ENCODE assay signal across 6 cellular contexts in the genomic region with DNA sequence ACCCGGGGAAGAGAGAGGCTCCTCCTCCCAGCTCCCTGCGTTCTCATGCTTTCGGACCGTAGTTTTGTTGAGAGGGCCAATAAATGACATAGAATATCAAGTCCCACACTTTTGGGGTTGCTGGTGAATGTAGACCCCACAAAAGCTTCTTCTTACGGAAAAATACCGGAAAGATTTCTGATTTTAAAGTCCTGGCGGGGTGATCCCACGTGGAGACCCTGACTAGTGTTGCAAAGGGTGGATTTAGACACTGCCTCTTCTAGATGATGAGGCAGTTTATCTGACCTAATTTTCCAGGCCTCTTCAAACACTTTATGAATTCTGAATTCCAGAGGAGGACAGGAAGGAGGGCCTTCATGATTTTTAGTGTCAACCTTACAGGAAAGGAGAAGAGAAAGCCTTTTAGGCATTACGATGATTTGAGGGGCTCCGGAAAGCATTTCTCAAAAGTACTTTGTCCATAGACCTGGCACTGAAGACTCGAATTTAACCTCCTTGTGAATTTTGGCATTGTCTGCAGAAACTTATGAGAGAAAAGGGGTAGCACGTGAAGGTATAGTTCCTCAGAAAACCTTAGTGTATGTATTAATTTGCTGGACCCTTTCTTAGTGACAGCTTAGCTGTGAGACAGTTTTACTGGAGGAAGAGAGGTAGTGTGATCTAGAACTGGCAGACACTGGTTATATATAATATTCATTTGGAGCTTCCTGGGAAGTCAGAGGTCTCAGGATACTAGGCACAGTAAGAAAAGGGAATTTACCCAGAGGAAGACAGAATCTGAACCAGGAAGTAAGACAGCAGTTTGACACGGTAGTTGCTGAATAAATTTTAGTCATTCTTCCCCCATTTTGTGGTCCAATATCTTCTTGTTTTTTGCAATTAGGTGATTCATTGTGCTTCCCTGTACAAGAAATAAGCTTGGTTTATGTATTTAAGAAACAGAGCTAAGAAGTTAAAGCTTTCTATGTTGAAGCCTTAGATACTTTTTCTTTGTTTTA. TPM values are rescaled to one million over a fixed set of nuclear protein-coding genes. Genes with fewer than 3 reads are reported as not detected.
DNase-seq lines count a peak whose midpoint lies in the region; ATAC-seq, FAIRE-seq and TF ChIP-seq lines count a peak whose summit lies in the region.

No MANE protein-coding gene starts in this region.

- H3K27me3 ChIP-seq in ovary = no peaks in the 10 kb centered on the region

- no peak for TF ChIP-seq POLR2A in ovary (IDR thresholded peaks at IDR 0.05)

- no peaks in the 10 kb centered on the region for H3K27me3 Mint-ChIP-seq in central memory CD8-positive, alpha-beta T cell

- peaks cover 23% of the 10 kb centered on the region for H3K36me3 Mint-ChIP-seq in central memory CD8-positive, alpha-beta T cell (ENCODE audit: insufficient read depth)

- peaks cover 30% of the 10 kb centered on the region for H3K4me1 Mint-ChIP-seq in central memory CD8-positive, alpha-beta T cell

- no peaks in the 10 kb centered on the region for H3K36me3 ChIP-seq in ovary

- peak overlapping the region; percentile 95 for H3K4me3 Mint-ChIP-seq in central memory CD8-positive, alpha-beta T cell

- no peak for TF ChIP-seq CTCF in ovary (IDR thresholded peaks at IDR 0.05)

- WGBS in ovary, 3 donors = 2 to 4% (median 3%) methylated on average over 13 of the region's 13 CpGs

- H3K27ac Mint-ChIP-seq in central memory CD8-positive, alpha-beta T cell (ENCODE audit: low read depth) = peak overlapping the region; percentile 96

- no peaks in the 10 kb centered on the region for H3K9me3 ChIP-seq in ovary

- peak; percentile 70 for FAIRE-seq in GM19239 (lab: Jason Lieb, UNC)

- no peak for ATAC-seq in central memory CD8-positive, alpha-beta T cell (replicated peaks; ENCODE audit: extremely low read depth, poor library complexity, severe bottlenecking)
- ATAC-seq in HG02763 (IDR thresholded peaks at IDR 0.05; ENCODE audit: unreplicated experiment) = no peak

- peak overlapping the region; percentile 75 for H3K4me3 ChIP-seq in Jurkat, Clone E6-1 (ENCODE audit: low read length)
- peak overlapping the region; percentile 89 for H3K4me3 ChIP-seq in ovary

- intact Hi-C loops in ovary (cut with DNase I) = loop anchor here in 1 of 4 donors (10.0 kb wide), 1 partner anchor 137 kb away; no protein-coding TSS in a partner anchor

- H3K9me3 Mint-ChIP-seq in central memory CD8-positive, alpha-beta T cell = no peaks in the 10 kb centered on the region

- H3K27ac ChIP-seq in ovary = peak overlapping the region; percentile 56 to 67

- TF ChIP-seq EP300 in ovary (IDR thresholded peaks at IDR 0.05) = no peak

- DNase-seq in GM19239 (ENCODE audit: insufficient read length, low spot score) (no peak), ovary (peak in 1 of 5 donors; percentile 22), C1 segment of cervical spinal cord (lab: John Stamatoyannopoulos, UW) (no peak)
- DNase-seq in Jurkat, Clone E6-1 (ENCODE audit: low read depth, low spot score) = no peak
- DNase-seq in central memory CD8-positive, alpha-beta T cell (ENCODE audit: low spot score in 2 of 2) = no peak

- H3K4me1 ChIP-seq in ovary (ENCODE audit: insufficient read depth) = peaks cover 4% of the 10 kb centered on the region

RNA-seq across cellular contexts. Expression of a gene that starts 0.9 kb away (rescaled TPM):
- polyA plus RNA-seq in Jurkat, Clone E6-1 (2012; ENCODE audit: insufficient read depth, insufficient read length) = 29.1 TPM
- 10 to 100 TPM; 18.2 to 55.6 (median 41.9) TPM for total RNA-seq in ovary
- 10 to 100 TPM; 24.4 to 58.0 TPM for polyA plus RNA-seq in ovary

RNA-seq across cellular contexts. Expression of a gene that starts 15.7 kb away (rescaled TPM):
- 19.5 TPM for polyA plus RNA-seq in Jurkat, Clone E6-1 (2012; ENCODE audit: insufficient read depth, insufficient read length)
- total RNA-seq in ovary = 10 to 100 TPM in 6 of 7 donors, 1 to 10 TPM in 1; 6.6 to 23.4 (median 19.5) TPM
- 10 to 100 TPM; 10.2 to 29.2 TPM for polyA plus RNA-seq in ovary

RNA-seq across cellular contexts. Expression of a gene that starts 22.4 kb away (rescaled TPM):
- polyA plus RNA-seq in Jurkat, Clone E6-1 (2012; ENCODE audit: insufficient read depth, insufficient read length) = 0.64 TPM
- total RNA-seq in ovary = 10 to 100 TPM in 1 of 7 donors, 1 to 10 TPM in 4, under 1 TPM in 1, not detected in 1; 0.40 to 69.6 (median 3.9) TPM
- under 1 TPM; 0.15 to 0.93 TPM for polyA plus RNA-seq in ovary

RNA-seq across cellular contexts. Expression of a gene that starts 49.6 kb away (rescaled TPM):
- 8.6 TPM for polyA plus RNA-seq in Jurkat, Clone E6-1 (2012; ENCODE audit: insufficient read depth, insufficient read length)
- 10 to 100 TPM; 11.6 to 21.3 (median 13.7) TPM for total RNA-seq in ovary
- 10 to 100 TPM in 1 of 2 donors, 1 to 10 TPM in 1; 7.3 to 11.5 TPM for polyA plus RNA-seq in ovary
